Comparison of ENCODE assay signal across 11 cellular contexts in the genomic region with DNA sequence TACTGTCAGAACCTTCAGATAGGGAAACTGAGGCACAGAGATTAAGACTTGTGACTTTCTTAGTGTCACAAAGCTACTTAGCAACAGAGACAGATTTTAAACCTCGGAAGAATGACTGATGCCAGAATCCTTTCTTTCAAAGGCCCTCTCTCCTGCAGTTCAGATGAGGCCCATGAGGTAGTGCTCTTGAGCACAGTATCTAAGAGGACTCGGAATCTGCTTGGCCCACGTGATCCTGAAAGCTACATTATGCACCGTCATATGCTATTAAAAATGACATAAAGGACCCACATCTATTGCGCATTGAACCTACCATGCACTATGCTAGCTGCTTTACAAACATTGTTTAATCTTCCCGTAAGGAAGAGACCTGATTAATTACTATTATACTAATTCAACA.
DNase-seq lines count a peak whose midpoint lies in the region; ATAC-seq and TF ChIP-seq lines count a peak whose summit lies in the region.
"Had no signal": no experiment of that assay in that cellular context is flagged by ENCODE, and none has a peak within 500 bp of the region (broad histone marks: within the 10 kb centered on the region; RNA-seq: fewer than 3 reads in every experiment).

No MANE protein-coding gene starts in this region.

- H3K36me3 ChIP-seq in HCT116 (ENCODE audit: control insufficient read depth in 1 of 2, insufficient read depth in 2 of 2, low read length in 2 of 2): no peaks in the 10 kb centered on the region
- H3K36me3 ChIP-seq in hepatocyte (replicated peaks; ENCODE audit: insufficient read depth, low read depth): no peaks in the 10 kb centered on the region
- H3K36me3 ChIP-seq: esophagus squamous epithelium, thyroid gland had no signal

- peak in 2 of 3 experiments; percentile 45 to 59; a peak in 4 of 6 replicates for TF ChIP-seq CTCF in HCT116 (IDR thresholded peaks at IDR 0.05 in 2 of 3, conservative IDR thresholded peaks at IDR 0.05 in 1 of 3; ENCODE audit: borderline replicate concordance in 1 of 3, insufficient read depth in 1 of 3, low read depth in 2 of 3, low read length in 2 of 3)
- no peak for TF ChIP-seq CTCF in hepatocyte (IDR thresholded peaks at IDR 0.05; ENCODE audit: poor library complexity)

- H3K27ac ChIP-seq in HCT116 (ENCODE audit: low read depth, low read length) (no peak overlapping the region), hepatocyte (no peak overlapping the region)
- H3K27ac ChIP-seq: esophagus squamous epithelium, thyroid gland had no signal

- no peak overlapping the region for H3K9ac ChIP-seq in HCT116 (ENCODE audit: low read length)

- RAD21 ChIA-PET in HCT116 (lab: Charles Lee; ENCODE audit: low non-redundant PET in 1 of 2, low total read pairs in 2 of 2, uncharacterized antibody in 2 of 2, unreplicated experiment in 2 of 2): no interaction called here

- H3K27me3 ChIP-seq in HCT116 (ENCODE audit: insufficient read depth, low read length) (no peaks in the 10 kb centered on the region), hepatocyte (no peaks in the 10 kb centered on the region)
- H3K27me3 ChIP-seq: esophagus squamous epithelium, thyroid gland had no signal

- DNase-seq in Daoy (ENCODE audit: low read depth) (peak; percentile 18), HCT116 (ENCODE audit: low read depth, low spot score) (peak; percentile 10), SK-MEL-5 (ENCODE audit: low read depth, low spot score) (peak; percentile 71), left kidney (ENCODE audit: low read depth, low spot score) (peak; percentile 21), NCI-H2171 (lab: John Stamatoyannopoulos, UW) (no peak), hepatocyte (ENCODE audit: low spot score) (no peak)
- DNase-seq in effector CD4-positive, alpha-beta T cell: no peak
- DNase-seq: activated CD4-positive, alpha-beta T cell treated with anti-CD3 and anti-CD28 coated beads for 4 hours; esophagus squamous epithelium; thyroid gland had no signal

- H3K4me2 ChIP-seq in HCT116 (ENCODE audit: low read length) (no peak overlapping the region), hepatocyte (no peak overlapping the region)

- no peaks in the 10 kb centered on the region for H4K20me1 ChIP-seq in HCT116 (ENCODE audit: insufficient read depth)
- no peaks in the 10 kb centered on the region for H4K20me1 ChIP-seq in hepatocyte (ENCODE audit: insufficient read depth, poor library complexity, severe bottlenecking)

- no peak overlapping the region for H3K4me3 ChIP-seq in HCT116 (replicated peaks in 1 of 2; ENCODE audit: low read depth in 1 of 2, low read length in 2 of 2)
- H3K4me3 ChIP-seq in hepatocyte: no peak overlapping the region
- H3K4me3 ChIP-seq: esophagus squamous epithelium, thyroid gland had no signal

- TF ChIP-seq RAD21 in HCT116 (IDR thresholded peaks at IDR 0.05; ENCODE audit: low read depth): peak; percentile 8; the same call in 1 of the 2 replicates

- POLR2A ChIA-PET in HCT116 (lab: Charles Lee): no interaction called here

- H3K9me3 ChIP-seq in HCT116 (ENCODE audit: control insufficient read depth in 1 of 2, insufficient read depth in 1 of 2, low read depth in 1 of 2, low read length in 2 of 2) (no peaks in the 10 kb centered on the region), hepatocyte (ENCODE audit: low read depth) (no peaks in the 10 kb centered on the region)
- H3K9me3 ChIP-seq: esophagus squamous epithelium, thyroid gland had no signal

- in situ Hi-C loops in SK-MEL-5 (cut with HindIII; ENCODE audit: low pct_unique_long_range_greater_than_20kb, low sequenced_read_pairs): no loop called here

- H3K9me2 ChIP-seq in HCT116 (ENCODE audit: insufficient read depth) (no peaks in the 10 kb centered on the region), hepatocyte (replicated peaks; ENCODE audit: insufficient read depth) (no peaks in the 10 kb centered on the region)

- H3K4me1 ChIP-seq in HCT116 (ENCODE audit: control insufficient read depth in 1 of 2, insufficient read depth in 2 of 2, low read length in 2 of 2) (no peaks in the 10 kb centered on the region), hepatocyte (ENCODE audit: insufficient read depth) (no peaks in the 10 kb centered on the region)
- H3K4me1 ChIP-seq: esophagus squamous epithelium, thyroid gland had no signal

- BruUV-seq in HCT116 (replicated peaks; lab: Mats Ljungman, UMichigan): no TSS peak

- 61% methylated on average over 6 of the region's 6 CpGs for WGBS in hepatocyte (ENCODE audit: low lambda C conversion rate, missing lambda C conversion rate)

- H2AFZ ChIP-seq in HCT116 (ENCODE audit: low read depth, low read length, poor library complexity, severe bottlenecking) (no peak overlapping the region), hepatocyte (no peak overlapping the region)

- CTCF ChIA-PET in HCT116 (lab: Charles Lee): interaction anchor here (0.8 to 1.4 kb wide), 4 partner anchors 11 to 135 kb away, joined by 3 to 4 read pairs (median 3); no protein-coding TSS in a partner anchor

- H3K79me2 ChIP-seq in HCT116 (ENCODE audit: insufficient read depth, low read length) (no peaks in the 10 kb centered on the region), hepatocyte (no peaks in the 10 kb centered on the region)

- ATAC-seq in HCT116 (peak; percentile 72), HG03095 (IDR thresholded peaks at IDR 0.05; ENCODE audit: unreplicated experiment) (no peak)

- TF ChIP-seq POLR2A in HCT116 (IDR thresholded peaks at IDR 0.05; ENCODE audit: borderline replicate concordance, extremely low read depth, insufficient read depth, insufficient read length): no peak

- intact Hi-C loops in HCT116 (cut with micrococcal nuclease): no loop called here

TF ChIP-seq in HCT116, 20 proteins besides CTCF, POLR2A, EP300 and RAD21:
- TF ChIP-seq, protein P1, sequence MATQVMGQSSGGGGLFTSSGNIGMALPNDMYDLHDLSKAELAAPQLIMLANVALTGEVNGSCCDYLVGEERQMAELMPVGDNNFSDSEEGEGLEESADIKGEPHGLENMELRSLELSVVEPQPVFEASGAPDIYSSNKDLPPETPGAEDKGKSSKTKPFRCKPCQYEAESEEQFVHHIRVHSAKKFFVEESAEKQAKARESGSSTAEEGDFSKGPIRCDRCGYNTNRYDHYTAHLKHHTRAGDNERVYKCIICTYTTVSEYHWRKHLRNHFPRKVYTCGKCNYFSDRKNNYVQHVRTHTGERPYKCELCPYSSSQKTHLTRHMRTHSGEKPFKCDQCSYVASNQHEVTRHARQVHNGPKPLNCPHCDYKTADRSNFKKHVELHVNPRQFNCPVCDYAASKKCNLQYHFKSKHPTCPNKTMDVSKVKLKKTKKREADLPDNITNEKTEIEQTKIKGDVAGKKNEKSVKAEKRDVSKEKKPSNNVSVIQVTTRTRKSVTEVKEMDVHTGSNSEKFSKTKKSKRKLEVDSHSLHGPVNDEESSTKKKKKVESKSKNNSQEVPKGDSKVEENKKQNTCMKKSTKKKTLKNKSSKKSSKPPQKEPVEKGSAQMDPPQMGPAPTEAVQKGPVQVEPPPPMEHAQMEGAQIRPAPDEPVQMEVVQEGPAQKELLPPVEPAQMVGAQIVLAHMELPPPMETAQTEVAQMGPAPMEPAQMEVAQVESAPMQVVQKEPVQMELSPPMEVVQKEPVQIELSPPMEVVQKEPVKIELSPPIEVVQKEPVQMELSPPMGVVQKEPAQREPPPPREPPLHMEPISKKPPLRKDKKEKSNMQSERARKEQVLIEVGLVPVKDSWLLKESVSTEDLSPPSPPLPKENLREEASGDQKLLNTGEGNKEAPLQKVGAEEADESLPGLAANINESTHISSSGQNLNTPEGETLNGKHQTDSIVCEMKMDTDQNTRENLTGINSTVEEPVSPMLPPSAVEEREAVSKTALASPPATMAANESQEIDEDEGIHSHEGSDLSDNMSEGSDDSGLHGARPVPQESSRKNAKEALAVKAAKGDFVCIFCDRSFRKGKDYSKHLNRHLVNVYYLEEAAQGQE (IDR thresholded peaks at IDR 0.05; ENCODE audit: low read depth): no peak
- TF ChIP-seq ELF1 (IDR thresholded peaks at IDR 0.05; ENCODE audit: borderline replicate concordance, low read depth) (no peak), TCF7L2 (IDR thresholded peaks at IDR 0.05; ENCODE audit: borderline replicate concordance, extremely low read depth, insufficient read depth, insufficient read length) (no peak), CEBPB (IDR thresholded peaks at IDR 0.05; ENCODE audit: low read depth) (no peak), EZH2phosphoT487 (IDR thresholded peaks at IDR 0.05; ENCODE audit: borderline replicate concordance) (no peak), ZNF274 (IDR thresholded peaks at IDR 0.05; ENCODE audit: low read depth, low read length) (no peak), SP1 (IDR thresholded peaks at IDR 0.05; ENCODE audit: low read depth) (no peak)
- TF ChIP-seq, protein P2, sequence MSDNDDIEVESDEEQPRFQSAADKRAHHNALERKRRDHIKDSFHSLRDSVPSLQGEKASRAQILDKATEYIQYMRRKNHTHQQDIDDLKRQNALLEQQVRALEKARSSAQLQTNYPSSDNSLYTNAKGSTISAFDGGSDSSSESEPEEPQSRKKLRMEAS (IDR thresholded peaks at IDR 0.05): no peak
- TF ChIP-seq, protein P3, sequence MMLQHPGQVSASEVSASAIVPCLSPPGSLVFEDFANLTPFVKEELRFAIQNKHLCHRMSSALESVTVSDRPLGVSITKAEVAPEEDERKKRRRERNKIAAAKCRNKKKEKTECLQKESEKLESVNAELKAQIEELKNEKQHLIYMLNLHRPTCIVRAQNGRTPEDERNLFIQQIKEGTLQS (IDR thresholded peaks at IDR 0.05): no peak
TF ChIP-seq in HCT116: peak in this region for 0.

Comparison
In these comparisons a context has a peak if more than half of its experiments do, and no peak if none do; other contexts are left out.
1. DNase-seq: peak in Daoy (single experiment), HCT116 (single experiment), SK-MEL-5 (single experiment) and left kidney (single experiment); none in NCI-H2171 (single experiment), effector CD4-positive, alpha-beta T cell (single experiment) and hepatocyte (single experiment).